Comparison of ENCODE assay signal across 1 cellular context in genomic region chr15:57253082-57253481, GRCh38.
TF ChIP-seq lines count a peak whose summit lies in the region.

No MANE protein-coding gene starts in this region.

TF ChIP-seq in HepG2, 621 proteins besides CTCF, POLR2A, EP300 and RAD21:
- TF ChIP-seq EEA1 (CRISPR knock-in tag; IDR thresholded peaks at IDR 0.05; ENCODE audit: borderline replicate concordance) (no peak), ZNF768 (CRISPR knock-in tag; IDR thresholded peaks at IDR 0.05) (no peak), ZKSCAN5 (CRISPR knock-in tag; IDR thresholded peaks at IDR 0.05) (no peak), NCOA2 (CRISPR knock-in tag; IDR thresholded peaks at IDR 0.05) (no peak), ETV5 (CRISPR knock-in tag; IDR thresholded peaks at IDR 0.05; ENCODE audit: borderline replicate concordance) (no peak), CEBPB (IDR thresholded peaks at IDR 0.05; ENCODE audit: borderline replicate concordance, low read depth, low read length) (peak; percentile 37; the same call in 1 of the 2 replicates)
TF ChIP-seq in HepG2: peak in this region for 1.
